18 cellular contexts compared by ENCODE assay signal in genomic region chr1:205109269-205109668, GRCh38. TPM values are rescaled to one million over a fixed set of nuclear protein-coding genes. Genes with fewer than 3 reads are reported as not detected.
A peak's percentile ranks its signal among the peaks of the same experiment; 100 is the strongest.
DNase-seq lines count a peak whose midpoint lies in the region; ATAC-seq and TF ChIP-seq lines count a peak whose summit lies in the region.
"Had no signal": no experiment of that assay in that cellular context is flagged by ENCODE, and none has a peak within 500 bp of the region (broad histone marks: within the 10 kb centered on the region; RNA-seq: fewer than 3 reads in every experiment).

No MANE protein-coding gene starts in this region.

- H3K9me3 ChIP-seq in CD4-positive, alpha-beta T cell (ENCODE audit: control insufficient read depth, low read length): no peaks in the 10 kb centered on the region

- CTCF ChIA-PET in CD4-positive, alpha-beta T cell (lab: Charles Lee): interaction anchor here (1.5 to 1.8 kb wide), 3 partner anchors 19 to 146 kb away, joined by 4 to 6 read pairs (median 6); no protein-coding TSS in a partner anchor
- CTCF ChIA-PET in activated CD4-positive, alpha-beta T cell treated with anti-CD3 and anti-CD28 coated beads for 36 hours (lab: Charles Lee): interaction anchor here (0.6 to 3.8 kb wide), 11 partner anchors 12 to 981 kb away, joined by 3 to 27 read pairs (median 4); partner anchors contain the start of gene RBBP5

- H3K4me3 Mint-ChIP-seq in activated naive CD8-positive, alpha-beta T cell: no peak overlapping the region
- H3K4me3 Mint-ChIP-seq in activated naive CD8-positive, alpha-beta T cell treated with anti-CD3 and anti-CD28 coated beads, Interleukin-2, amount 50 U/mL, for 24 hours: no peak overlapping the region
- H3K4me3 Mint-ChIP-seq in CD4-positive, alpha-beta T cell: no peak overlapping the region
- no peak overlapping the region for H3K4me3 Mint-ChIP-seq in stimulated activated naive B cell treated with anti-CD40 and anti-IgM and Interleukin-4, amounts not matched to agents 10 μg/mL and 1 μg/mL and 100 μg/mL, for 72 hours
- no peak overlapping the region for H3K4me3 Mint-ChIP-seq in activated CD4-positive, alpha-beta T cell treated with anti-CD3 and anti-CD28 coated beads for 36 hours
- H3K4me3 Mint-ChIP-seq: B cell; CD8-positive, alpha-beta T cell had no signal

- no peak for DNase-seq in activated naive CD8-positive, alpha-beta T cell treated with anti-CD3 and anti-CD28 coated beads, Interleukin-2, amount 50 U/mL, for 24 hours
- no peak for DNase-seq in CD4-positive, alpha-beta T cell
- no peak for DNase-seq in dorsolateral prefrontal cortex
- DNase-seq in stimulated activated naive B cell treated with anti-CD40 and anti-IgM and Interleukin-4, amounts not matched to agents 10 μg/mL and 1 μg/mL and 100 μg/mL, for 72 hours: no peak
- no peak for DNase-seq in activated CD4-positive, alpha-beta T cell treated with anti-CD3 and anti-CD28 coated beads for 36 hours
- no peak for DNase-seq in HuH-7.5 (ENCODE audit: low spot score)
- DNase-seq in NCI-H345 treated with DMSO at 0.1 percent for 48 hours (lab: John Stamatoyannopoulos, UW; ENCODE audit: unreplicated experiment): no peak
- DNase-seq: ACHN; C1 segment of cervical spinal cord; CD8-positive, alpha-beta T cell; COR-L47; DMS153; DMS79 treated with DMSO at 0.1 percent for 48 hours; EL; GM23248; H7 had no signal

- H3K27ac ChIP-seq in CD4-positive, alpha-beta T cell (ENCODE audit: low read depth, low read length): no peak overlapping the region
- peak overlapping the region in 52 of 59 donors; percentile 8 to 86 (median 66) for H3K27ac ChIP-seq in dorsolateral prefrontal cortex
- H3K27ac ChIP-seq: GM23248 had no signal

- no peaks in the 10 kb centered on the region for H3K27me3 ChIP-seq in CD4-positive, alpha-beta T cell (ENCODE audit: control insufficient read depth, insufficient read depth, low read length)
- no peaks in the 10 kb centered on the region for H3K27me3 ChIP-seq in dorsolateral prefrontal cortex

- POLR2A ChIA-PET in CD4-positive, alpha-beta T cell (lab: Charles Lee): interaction anchor here (1.1 to 1.5 kb wide), 2 partner anchors 13 to 102 kb away, joined by 4 to 9 read pairs; partner anchors contain the start of genes DSTYK and RBBP5
- POLR2A ChIA-PET in activated CD4-positive, alpha-beta T cell treated with anti-CD3 and anti-CD28 coated beads for 36 hours (lab: Charles Lee): interaction anchor here (0.9 kb wide), 1 partner anchor 12 kb away, joined by 3 read pairs; no protein-coding TSS in a partner anchor

- intact Hi-C loops in CD4-positive, alpha-beta T cell (cut with DNase I, micrococcal nuclease): no loop called here
- intact Hi-C loops in dorsolateral prefrontal cortex (cut with DNase I): no loop called here
- intact Hi-C loops in activated CD4-positive, alpha-beta T cell treated with anti-CD3 and anti-CD28 coated beads for 36 hours (cut with DNase I, micrococcal nuclease): no loop called here

- H3K27me3 Mint-ChIP-seq in activated naive CD8-positive, alpha-beta T cell: no peaks in the 10 kb centered on the region
- H3K27me3 Mint-ChIP-seq in activated naive CD8-positive, alpha-beta T cell treated with anti-CD3 and anti-CD28 coated beads, Interleukin-2, amount 50 U/mL, for 24 hours: no peaks in the 10 kb centered on the region
- no peaks in the 10 kb centered on the region for H3K27me3 Mint-ChIP-seq in CD4-positive, alpha-beta T cell
- H3K27me3 Mint-ChIP-seq in stimulated activated naive B cell treated with anti-CD40 and anti-IgM and Interleukin-4, amounts not matched to agents 10 μg/mL and 1 μg/mL and 100 μg/mL, for 72 hours: no peaks in the 10 kb centered on the region
- no peaks in the 10 kb centered on the region for H3K27me3 Mint-ChIP-seq in activated CD4-positive, alpha-beta T cell treated with anti-CD3 and anti-CD28 coated beads for 36 hours
- H3K27me3 Mint-ChIP-seq: B cell had no signal

- no peaks in the 10 kb centered on the region for H3K9me3 Mint-ChIP-seq in activated naive CD8-positive, alpha-beta T cell (ENCODE audit: low read depth)
- no peaks in the 10 kb centered on the region for H3K9me3 Mint-ChIP-seq in activated naive CD8-positive, alpha-beta T cell treated with anti-CD3 and anti-CD28 coated beads, Interleukin-2, amount 50 U/mL, for 24 hours
- no peaks in the 10 kb centered on the region for H3K9me3 Mint-ChIP-seq in CD4-positive, alpha-beta T cell
- no peaks in the 10 kb centered on the region for H3K9me3 Mint-ChIP-seq in stimulated activated naive B cell treated with anti-CD40 and anti-IgM and Interleukin-4, amounts not matched to agents 10 μg/mL and 1 μg/mL and 100 μg/mL, for 72 hours
- no peaks in the 10 kb centered on the region for H3K9me3 Mint-ChIP-seq in activated CD4-positive, alpha-beta T cell treated with anti-CD3 and anti-CD28 coated beads for 36 hours (ENCODE audit: low read depth)
- H3K9me3 Mint-ChIP-seq: CD8-positive, alpha-beta T cell had no signal

- ATAC-seq in activated naive CD8-positive, alpha-beta T cell treated with anti-CD3 and anti-CD28 coated beads, Interleukin-2, amount 50 U/mL, for 24 hours: no peak
- no peak for ATAC-seq in CD4-positive, alpha-beta T cell (ENCODE audit: poor library complexity)
- no peak for ATAC-seq in stimulated activated naive B cell treated with anti-CD40 and anti-IgM and Interleukin-4, amounts not matched to agents 10 μg/mL and 1 μg/mL and 100 μg/mL, for 72 hours (replicated peaks)
- no peak for ATAC-seq in activated CD4-positive, alpha-beta T cell treated with anti-CD3 and anti-CD28 coated beads for 36 hours
- ATAC-seq: CD8-positive, alpha-beta T cell had no signal

- no peak for TF ChIP-seq CTCF in CD4-positive, alpha-beta T cell (IDR thresholded peaks at IDR 0.05)
- TF ChIP-seq CTCF in dorsolateral prefrontal cortex (IDR thresholded peaks at IDR 0.05 in 54 of 56, conservative IDR thresholded peaks at IDR 0.05 in 2 of 56; ENCODE audit: low read depth in 1 of 56, partially characterized antibody in 56 of 56): no peak

- peak overlapping the region; percentile 38 for H3K27ac Mint-ChIP-seq in activated naive CD8-positive, alpha-beta T cell
- H3K27ac Mint-ChIP-seq in activated naive CD8-positive, alpha-beta T cell treated with anti-CD3 and anti-CD28 coated beads, Interleukin-2, amount 50 U/mL, for 24 hours: no peak overlapping the region
- H3K27ac Mint-ChIP-seq in CD4-positive, alpha-beta T cell: peak overlapping the region; percentile 37
- peak overlapping the region; percentile 43 for H3K27ac Mint-ChIP-seq in stimulated activated naive B cell treated with anti-CD40 and anti-IgM and Interleukin-4, amounts not matched to agents 10 μg/mL and 1 μg/mL and 100 μg/mL, for 72 hours
- H3K27ac Mint-ChIP-seq in activated CD4-positive, alpha-beta T cell treated with anti-CD3 and anti-CD28 coated beads for 36 hours: no peak overlapping the region
- H3K27ac Mint-ChIP-seq: B cell; CD8-positive, alpha-beta T cell had no signal

- H3K4me1 Mint-ChIP-seq in activated naive CD8-positive, alpha-beta T cell (ENCODE audit: low read depth): peaks cover 16% of the 10 kb centered on the region
- peaks cover 3% of the 10 kb centered on the region for H3K4me1 Mint-ChIP-seq in activated naive CD8-positive, alpha-beta T cell treated with anti-CD3 and anti-CD28 coated beads, Interleukin-2, amount 50 U/mL, for 24 hours
- H3K4me1 Mint-ChIP-seq in CD4-positive, alpha-beta T cell (ENCODE audit: low read depth): peaks cover 15% of the 10 kb centered on the region
- H3K4me1 Mint-ChIP-seq in stimulated activated naive B cell treated with anti-CD40 and anti-IgM and Interleukin-4, amounts not matched to agents 10 μg/mL and 1 μg/mL and 100 μg/mL, for 72 hours: peaks cover 9 to 18% of the 10 kb centered on the region in 2 donors
- peaks cover 3% of the 10 kb centered on the region for H3K4me1 Mint-ChIP-seq in activated CD4-positive, alpha-beta T cell treated with anti-CD3 and anti-CD28 coated beads for 36 hours

- no peak overlapping the region for H3K4me3 ChIP-seq in dorsolateral prefrontal cortex
- H3K4me3 ChIP-seq: GM23248 had no signal

- H3K36me3 Mint-ChIP-seq in activated naive CD8-positive, alpha-beta T cell: peaks cover 10% of the 10 kb centered on the region
- H3K36me3 Mint-ChIP-seq in activated naive CD8-positive, alpha-beta T cell treated with anti-CD3 and anti-CD28 coated beads, Interleukin-2, amount 50 U/mL, for 24 hours (ENCODE audit: low read depth): peaks cover 31% of the 10 kb centered on the region
- H3K36me3 Mint-ChIP-seq in CD4-positive, alpha-beta T cell (ENCODE audit: low read depth): peaks cover 81% of the 10 kb centered on the region
- H3K36me3 Mint-ChIP-seq in stimulated activated naive B cell treated with anti-CD40 and anti-IgM and Interleukin-4, amounts not matched to agents 10 μg/mL and 1 μg/mL and 100 μg/mL, for 72 hours: peaks cover 36 to 51% of the 10 kb centered on the region in 2 donors
- peaks cover 27% of the 10 kb centered on the region for H3K36me3 Mint-ChIP-seq in activated CD4-positive, alpha-beta T cell treated with anti-CD3 and anti-CD28 coated beads for 36 hours (ENCODE audit: low read depth)

RNA-seq across cellular contexts. Expression of gene RBBP5, which starts 12.5 kb away (rescaled TPM):
- total RNA-seq in CD4-positive, alpha-beta T cell: 10 to 100 TPM; 14.8 to 15.6 TPM
- 10 to 100 TPM; 14.3 to 46.6 (median 24.8) TPM for total RNA-seq in dorsolateral prefrontal cortex
- 10 to 100 TPM; 23.1 to 24.3 TPM for total RNA-seq in activated CD4-positive, alpha-beta T cell treated with anti-CD3 and anti-CD28 coated beads for 36 hours

RNA-seq across cellular contexts. Expression of gene TMEM81, which starts 25.0 kb away (rescaled TPM):
- 1 to 10 TPM; 2.1 to 2.2 TPM for total RNA-seq in CD4-positive, alpha-beta T cell
- 10 to 100 TPM in 39 of 120 experiments, 1 to 10 TPM in 81; 4.7 to 14.8 (median 8.4) TPM for total RNA-seq in dorsolateral prefrontal cortex
- total RNA-seq in activated CD4-positive, alpha-beta T cell treated with anti-CD3 and anti-CD28 coated beads for 36 hours: 1 to 10 TPM; 1.9 to 2.8 TPM

Comparison
In these comparisons a context has a peak if more than half of its experiments do, and no peak if none do; other contexts are left out.
1. H3K27ac Mint-ChIP-seq: peak in activated naive CD8-positive, alpha-beta T cell (single experiment), CD4-positive, alpha-beta T cell (single experiment) and stimulated activated naive B cell treated with anti-CD40 and anti-IgM and Interleukin-4, amounts not matched to agents 10 μg/mL and 1 μg/mL and 100 μg/mL, for 72 hours (single experiment); none in activated naive CD8-positive, alpha-beta T cell treated with anti-CD3 and anti-CD28 coated beads, Interleukin-2, amount 50 U/mL, for 24 hours (single experiment) and activated CD4-positive, alpha-beta T cell treated with anti-CD3 and anti-CD28 coated beads for 36 hours (single experiment).